7 cellular contexts compared by ENCODE assay signal in the genomic region with DNA sequence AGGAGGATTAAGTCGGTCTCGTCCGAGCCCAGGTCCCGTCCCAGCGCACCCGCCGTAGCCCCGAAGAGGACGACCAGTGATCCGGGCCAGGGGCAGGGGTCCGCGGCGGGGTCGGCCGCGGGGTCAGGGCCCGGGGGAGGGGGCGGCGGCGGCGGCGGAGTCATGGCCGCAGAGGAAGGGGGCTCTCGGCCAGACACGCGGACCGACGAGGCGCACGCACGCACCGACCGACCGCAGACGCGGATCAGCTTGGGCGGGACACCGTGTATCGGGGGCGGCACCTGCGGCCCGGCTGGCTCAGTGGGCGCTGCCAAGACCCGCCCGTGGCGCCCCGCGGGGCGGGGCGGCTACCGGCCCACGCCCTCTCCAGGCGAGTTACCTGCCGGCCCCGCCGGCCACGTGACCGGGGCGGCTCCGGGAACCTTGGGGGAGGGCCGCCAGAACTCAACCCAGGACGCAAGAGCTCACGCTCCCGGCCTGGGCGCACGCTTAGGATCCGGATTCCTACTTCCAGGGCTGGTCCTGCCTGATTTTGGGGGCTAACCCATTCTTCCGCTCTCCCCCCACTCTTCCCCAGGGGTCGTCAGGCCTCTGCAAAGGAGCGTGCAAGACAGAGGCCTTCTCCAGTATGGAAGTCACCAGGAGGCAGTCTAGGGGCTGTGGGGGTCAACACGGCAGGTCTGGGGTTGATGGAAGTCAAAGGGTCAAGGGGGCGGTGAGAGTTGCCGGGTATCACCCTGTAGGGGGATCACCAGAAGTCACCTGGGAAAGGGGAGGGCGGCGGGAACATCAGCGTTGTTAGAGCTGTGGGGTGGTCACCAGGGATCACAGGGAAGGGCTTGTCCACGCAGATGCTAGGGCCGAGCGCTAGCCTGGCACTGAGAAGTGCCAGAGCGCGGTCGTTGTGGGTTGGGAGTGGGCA.
DNase-seq lines count a peak whose midpoint lies in the region; ATAC-seq and TF ChIP-seq lines count a peak whose summit lies in the region.

A gene (minus strand): TSS at position 246 of the 922 bp plus-strand sequence. CDS start 82 bp downstream, at position 164.

- no peak for ATAC-seq in GM21786 (IDR thresholded peaks at IDR 0.05; ENCODE audit: unreplicated experiment)

- peaks cover 9% of the 10 kb centered on the region for H3K4me1 ChIP-seq in iPS-15b (ENCODE audit: control insufficient read depth, insufficient read depth, low read length)

- in situ Hi-C loops in GM18951 (cut with MboI; ENCODE audit: low sequenced_read_pairs, unreplicated experiment), result no loop called here

- peak within 1 kb of the TSS; percentile 91 for H3K4me3 ChIP-seq in iPS-15b (ENCODE audit: low read depth, low read length)
- peak within 1 kb of the TSS; percentile 43 to 67 (median 50) for H3K4me3 ChIP-seq in skin epidermis

- DNase-seq in NCI-H526 (lab: John Stamatoyannopoulos, UW) (peak; percentile 61 to 89), NOMO-1 treated with DMSO at 0.1 percent for 48 hours (lab: John Stamatoyannopoulos, UW; ENCODE audit: unreplicated experiment) (no peak)

- H3K27me3 ChIP-seq in iPS-15b (ENCODE audit: control insufficient read depth, insufficient read depth, low read length), result peaks cover 3% of the 10 kb centered on the region

- peaks cover 19% of the 10 kb centered on the region for H3K36me3 ChIP-seq in iPS-15b (ENCODE audit: control insufficient read depth, insufficient read depth, low read length)

- peak; percentile 41 for TF ChIP-seq POLR2A in GM18951 (IDR thresholded peaks at IDR 0.05; ENCODE audit: extremely low read depth, insufficient read depth, insufficient read length)

- H3K27ac ChIP-seq in angular gyrus (ENCODE audit: low read depth, low read length) (peak within 1 kb of the TSS; percentile 41), skin epidermis (peak within 1 kb of the TSS; percentile 50 to 96 (median 86))

- H3K9ac ChIP-seq in iPS-15b (ENCODE audit: low read depth, low read length), result peak within 1 kb of the TSS; percentile 81

- H3K9me3 ChIP-seq in iPS-15b (ENCODE audit: control insufficient read depth, insufficient read depth, low read length), result no peaks in the 10 kb centered on the region
